ENCODE assay signal across 34 cellular contexts in the genomic region with DNA sequence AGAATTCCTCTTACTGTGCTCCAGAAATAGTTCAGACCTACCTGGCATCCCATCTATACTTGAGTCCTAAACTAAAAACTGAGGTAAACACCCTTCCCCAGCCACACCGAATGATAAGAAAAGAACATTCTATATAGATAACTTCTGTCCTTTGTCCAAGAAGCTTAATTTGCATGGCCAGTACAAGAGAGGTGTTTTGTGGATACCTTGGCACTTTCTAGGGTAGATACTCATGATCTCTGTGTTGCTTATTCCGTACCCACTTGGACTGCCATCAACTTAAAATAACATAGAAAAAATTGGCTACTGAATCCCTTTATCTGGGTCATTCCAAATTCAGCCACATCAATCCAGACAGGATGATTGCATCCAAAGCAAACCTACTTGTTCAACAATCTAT.
"Had no signal": no experiment of that assay in that cellular context is flagged by ENCODE, and none has a peak within 500 bp of the region (broad histone marks: within the 10 kb centered on the region; RNA-seq: fewer than 3 reads in every experiment).

No MANE protein-coding gene starts in this region.

- H3K27me3 ChIP-seq: adrenal gland, ascending aorta, body of pancreas, brain microvascular endothelial cell, breast epithelium, cardiac muscle cell had no signal

- H3K4me3 ChIP-seq: adrenal gland, ascending aorta, body of pancreas, breast epithelium, cardiac muscle cell had no signal

- H3K4me1 ChIP-seq: adrenal gland, ascending aorta, body of pancreas, breast epithelium had no signal

- H3K9me3 ChIP-seq: adrenal gland, ascending aorta, body of pancreas, breast epithelium had no signal

- FAIRE-seq: astrocyte, bronchial epithelial cell had no signal

- H3K27ac ChIP-seq: adrenal gland, ascending aorta, body of pancreas, brain microvascular endothelial cell, breast epithelium, cardiac muscle cell had no signal

- DNase-seq: activated effector memory CD4-positive, alpha-beta T cell treated with anti-CD3 and anti-CD28 coated beads, Interleukin-2, amount 50 U/mL, for 16 hours; activated effector memory CD4-positive, alpha-beta T cell treated with Interleukin-2 at 50 U/mL for 16 hours; activated gamma-delta T cell; activated gamma-delta T cell treated with Interleukin-2 at 50 U/mL for 16 hours; activated naive CD4-positive, alpha-beta T cell; activated naive CD4-positive, alpha-beta T cell treated with anti-CD3 and anti-CD28 coated beads for 36 hours; activated naive CD4-positive, alpha-beta T cell treated with anti-CD3 and anti-CD28 coated beads, Interleukin-2, amount 10 ng/mL, durations not matched to agents 7 days and 5 days; activated naive CD4-positive, alpha-beta T cell treated with anti-CD3 and anti-CD28 coated beads, Interleukin-2, amount 50 U/mL, for 16 hours; activated naive CD4-positive, alpha-beta T cell treated with Interleukin-2 at 50 U/mL for 16 hours; activated naive CD8-positive, alpha-beta T cell treated with anti-CD3 and anti-CD28 coated beads for 36 hours; activated naive CD8-positive, alpha-beta T cell treated with anti-CD3 and anti-CD28 coated beads, Interleukin-2, amount 10 ng/mL, durations not matched to agents 7 days and 5 days; activated naive CD8-positive, alpha-beta T cell treated with anti-CD3 and anti-CD28 coated beads, Interleukin-2, amount 50 U/mL, for 24 hours; activated T-cell treated with anti-CD3 and anti-CD28 coated beads, Interleukin-2, amount 50 U/mL, for 1 hour; activated T-cell treated with anti-CD3 and anti-CD28 coated beads, Interleukin-2, amount 50 U/mL, for 24 hours; activated T-cell treated with anti-CD3 and anti-CD28 coated beads, Interleukin-2, amount 50 U/mL, for 4 hours; activated T-cell treated with anti-CD3 and anti-CD28 coated beads, Interleukin-2, amount 50 U/mL, for 48 hours; activated T-cell treated with anti-CD3 and anti-CD28 coated beads, Interleukin-2, amount 50 U/mL, for 72 hours; adrenal gland; amniotic stem cell; amygdala; anterior cingulate cortex; aorta; body of pancreas; brain microvascular endothelial cell; caudate nucleus; central memory CD4-positive, alpha-beta T cell; cerebellar nuclear complex had no signal

- ATAC-seq: activated naive CD4-positive, alpha-beta T cell treated with anti-CD3 and anti-CD28 coated beads, Interleukin-2, amount 50 U/mL, for 72 hours; activated naive CD8-positive, alpha-beta T cell treated with anti-CD3 and anti-CD28 coated beads, Interleukin-2, amount 50 U/mL, for 24 hours; activated T-cell treated with anti-CD3 and anti-CD28 coated beads, Interleukin-2, amount 50 U/mL, for 4 hours; activated T-cell treated with anti-CD3 and anti-CD28 coated beads, Interleukin-2, amount 50 U/mL, for 72 hours; activated T-helper 17 cell treated with anti-CD3 and anti-CD28 coated beads, Interleukin-2, amount 50 U/mL, for 72 hours; body of pancreas had no signal

- H3K36me3 ChIP-seq: adrenal gland, ascending aorta, brain microvascular endothelial cell, breast epithelium, cardiac muscle cell had no signal
